13 cellular contexts compared by ENCODE assay signal in genomic region chr17:79533116-79533515, GRCh38.
A peak's percentile ranks its signal among the peaks of the same experiment; 100 is the strongest.
DNase-seq lines count a peak whose midpoint lies in the region; ATAC-seq and TF ChIP-seq lines count a peak whose summit lies in the region.
"Had no signal": no experiment of that assay in that cellular context is flagged by ENCODE, and none has a peak within 500 bp of the region (broad histone marks: within the 10 kb centered on the region; RNA-seq: fewer than 3 reads in every experiment).

No MANE protein-coding gene starts in this region.

- H3K79me1 ChIP-seq in trophoblast cell (ENCODE audit: low read length), result no peaks in the 10 kb centered on the region

- no peak overlapping the region for H4K8ac ChIP-seq in trophoblast cell (ENCODE audit: low read depth, low read length)

- 80% methylated on average over 12 of the region's 12 CpGs for WGBS in right cardiac atrium
- WGBS in trophoblast cell (ENCODE audit: extremely low coverage, insufficient coverage, insufficient read length), result no CpG with 5 or more reads among the region's 12 CpGs
- 45 to 64% methylated on average over 3 to 12 of the region's 12 CpGs for WGBS in body of pancreas, 2 donors

- no peak overlapping the region for H3K14ac ChIP-seq in trophoblast cell (ENCODE audit: low read length)

- H3K9ac ChIP-seq in trophoblast cell (ENCODE audit: low read length), result peak overlapping the region; percentile 36
- H3K9ac ChIP-seq: BLaER1 treated with 17β-estradiol and CSF1 and Interleukin-3, amounts not matched to agents 10 nM and 100 nM had no signal

- TF ChIP-seq POLR2A in body of pancreas (IDR thresholded peaks at IDR 0.05), result no peak

- H3K27me3 ChIP-seq in right cardiac atrium (ENCODE audit: control insufficient read depth, insufficient read depth) (no peaks in the 10 kb centered on the region), dorsolateral prefrontal cortex (peaks cover 0 to 19% (median 0%) of the 10 kb centered on the region in 45 donors), trophoblast cell (ENCODE audit: insufficient read depth, low read length) (no peaks in the 10 kb centered on the region), body of pancreas (peaks cover 0 to 3% of the 10 kb centered on the region in 2 donors)
- H3K27me3 ChIP-seq: BLaER1 treated with 17β-estradiol and CSF1 and Interleukin-3, amounts not matched to agents 10 nM and 100 nM had no signal

- intact Hi-C loops in left cardiac atrium (cut with DNase I) (no loop called here), right cardiac atrium (cut with DNase I) (no loop called here), dorsolateral prefrontal cortex (cut with DNase I) (no loop called here), body of pancreas (cut with DNase I) (no loop called here)

- H3K79me2 ChIP-seq in trophoblast cell (ENCODE audit: control insufficient read depth, insufficient read depth, low read length, poor library complexity), result no peaks in the 10 kb centered on the region

- H2AFZ ChIP-seq in trophoblast cell (ENCODE audit: insufficient read depth, low read length, poor library complexity), result no peak overlapping the region

- H3K27ac ChIP-seq in right cardiac atrium (ENCODE audit: low read length) (no peak overlapping the region), dorsolateral prefrontal cortex (peak overlapping the region in 30 of 59 donors; percentile 4 to 92 (median 82)), trophoblast cell (ENCODE audit: low read depth, low read length) (no peak overlapping the region), body of pancreas (no peak overlapping the region)
- H3K27ac ChIP-seq: BLaER1 treated with 17β-estradiol and CSF1 and Interleukin-3, amounts not matched to agents 10 nM and 100 nM had no signal

- no peak overlapping the region for H3K4me3 ChIP-seq in right cardiac atrium (ENCODE audit: low read length)
- no peak overlapping the region for H3K4me3 ChIP-seq in dorsolateral prefrontal cortex
- no peak overlapping the region for H3K4me3 ChIP-seq in trophoblast cell (ENCODE audit: low read depth, low read length)
- H3K4me3 ChIP-seq in body of pancreas, result no peak overlapping the region
- H3K4me3 ChIP-seq: BLaER1 treated with 17β-estradiol and CSF1 and Interleukin-3, amounts not matched to agents 10 nM and 100 nM had no signal

- no peak overlapping the region for H2AK5ac ChIP-seq in trophoblast cell (ENCODE audit: low read length)

- DNase-seq in left cardiac atrium (peak; percentile 11), right cardiac atrium (no peak), dorsolateral prefrontal cortex (no peak), trophoblast cell (no peak), ecto neural progenitor cell (ENCODE audit: low spot score) (no peak), body of pancreas (no peak), NCI-H187 (lab: John Stamatoyannopoulos, UW) (no peak)
- DNase-seq: ACHN; CD4-positive, CD25-positive, alpha-beta regulatory T cell; DMS53; GF-D8 had no signal

- no peak overlapping the region for H4K12ac ChIP-seq in trophoblast cell (ENCODE audit: low read depth, low read length)

- H3K23ac ChIP-seq in trophoblast cell (ENCODE audit: low read length), result no peak overlapping the region

- H3K18ac ChIP-seq in trophoblast cell (ENCODE audit: low read length), result no peak overlapping the region

- ATAC-seq in left cardiac atrium (no peak), right cardiac atrium (no peak), body of pancreas (no peak)
- ATAC-seq: HCT116 had no signal

- no peak overlapping the region for H3K4me2 ChIP-seq in trophoblast cell (ENCODE audit: low read length)
- H3K4me2 ChIP-seq: BLaER1 treated with 17β-estradiol and CSF1 and Interleukin-3, amounts not matched to agents 10 nM and 100 nM had no signal

- H2BK120ac ChIP-seq in trophoblast cell (ENCODE audit: insufficient read depth, low read length, poor library complexity), result no peak overlapping the region

- H2BK12ac ChIP-seq in trophoblast cell (ENCODE audit: low read length), result no peak overlapping the region

- H3K9me3 ChIP-seq in right cardiac atrium (ENCODE audit: control insufficient read depth, low read length), result no peaks in the 10 kb centered on the region
- peaks cover 2% of the 10 kb centered on the region for H3K9me3 ChIP-seq in trophoblast cell (ENCODE audit: insufficient read depth, low read depth, low read length)
- H3K9me3 ChIP-seq in body of pancreas, result no peaks in the 10 kb centered on the region

- H4K91ac ChIP-seq in trophoblast cell (ENCODE audit: low read depth, low read length), result no peak overlapping the region

- no peak for TF ChIP-seq CTCF in dorsolateral prefrontal cortex (IDR thresholded peaks at IDR 0.05 in 54 of 56, conservative IDR thresholded peaks at IDR 0.05 in 2 of 56; ENCODE audit: low read depth in 1 of 56, partially characterized antibody in 56 of 56)
- TF ChIP-seq CTCF in body of pancreas (IDR thresholded peaks at IDR 0.05), result no peak

- H3K4me1 ChIP-seq in right cardiac atrium (ENCODE audit: control insufficient read depth, insufficient read depth, low read length), result no peaks in the 10 kb centered on the region
- H3K4me1 ChIP-seq in trophoblast cell (ENCODE audit: control insufficient read depth in 1 of 2, insufficient read depth in 2 of 2, low read length in 2 of 2), result peaks cover 3 to 7% of the 10 kb centered on the region in 2 experiments
- no peaks in the 10 kb centered on the region for H3K4me1 ChIP-seq in body of pancreas

- no peak overlapping the region for H2BK5ac ChIP-seq in trophoblast cell (ENCODE audit: low read depth, low read length, poor library complexity)

- no peak overlapping the region for H3K4ac ChIP-seq in trophoblast cell (ENCODE audit: low read depth, low read length)

- no peaks in the 10 kb centered on the region for H3K36me3 ChIP-seq in trophoblast cell (ENCODE audit: control insufficient read depth in 1 of 2, insufficient read depth in 2 of 2, low read length in 2 of 2)
- no peaks in the 10 kb centered on the region for H3K36me3 ChIP-seq in body of pancreas (replicated peaks in 1 of 2; ENCODE audit: insufficient read depth in 1 of 2, low read depth in 2 of 2)
- H3K36me3 ChIP-seq: BLaER1 treated with 17β-estradiol and CSF1 and Interleukin-3, amounts not matched to agents 10 nM and 100 nM had no signal

Comparison
In these comparisons a context has a peak if more than half of its experiments do, and no peak if none do; other contexts are left out.
1. H3K27ac ChIP-seq: peak in dorsolateral prefrontal cortex (30 of 59); none in right cardiac atrium (single experiment), trophoblast cell (single experiment) and body of pancreas (0 of 4).